Comparison of ENCODE assay signal across 24 cellular contexts in the genomic region with DNA sequence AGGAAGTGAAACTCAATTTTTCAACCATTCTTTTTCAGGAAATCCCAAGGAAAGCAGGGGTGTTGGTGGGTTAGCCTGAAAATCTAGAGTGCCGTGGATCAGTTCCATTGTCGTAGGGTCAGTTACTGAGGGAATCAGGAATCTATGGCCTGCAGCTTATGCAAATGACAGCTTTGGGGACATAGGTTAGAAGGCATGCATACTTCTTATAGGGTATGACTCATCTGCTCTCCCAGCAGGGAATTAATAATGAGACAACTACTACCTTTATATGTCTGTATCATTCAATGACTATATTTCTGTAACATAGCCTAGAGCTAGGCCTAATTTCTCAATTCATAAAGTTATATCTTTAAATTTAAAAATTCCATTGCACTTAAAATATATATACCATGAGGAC. TPM values are rescaled to one million over a fixed set of nuclear protein-coding genes. Genes with fewer than 3 reads are reported as not detected.
DNase-seq lines count a peak whose midpoint lies in the region; ATAC-seq, FAIRE-seq and TF ChIP-seq lines count a peak whose summit lies in the region.
"Had no signal": no experiment of that assay in that cellular context is flagged by ENCODE, and none has a peak within 500 bp of the region (broad histone marks: within the 10 kb centered on the region; RNA-seq: fewer than 3 reads in every experiment).

No MANE protein-coding gene starts in this region.

- H3K9me2 ChIP-seq in GM23338 (ENCODE audit: insufficient read depth): no peaks in the 10 kb centered on the region

- 94 to 98% methylated on average over 2 of the region's 2 CpGs for WGBS in lower leg skin, 2 donors

- no peaks in the 10 kb centered on the region for H3K79me2 ChIP-seq in GM23338 (replicated peaks; ENCODE audit: insufficient read depth)

- H3K4me3 ChIP-seq in GM23338: no peak overlapping the region
- H3K4me3 ChIP-seq in NT2/D1 (ENCODE audit: insufficient read length, low read depth): no peak overlapping the region
- H3K4me3 ChIP-seq in bronchial epithelial cell (ENCODE audit: low read depth, low read length): no peak overlapping the region
- H3K4me3 ChIP-seq in lower leg skin (ENCODE audit: low read depth, poor library complexity, severe bottlenecking): no peak overlapping the region
- H3K4me3 ChIP-seq: GM23248 had no signal

- no peak overlapping the region for H3K4me2 ChIP-seq in GM23338

- no peaks in the 10 kb centered on the region for H4K20me1 ChIP-seq in GM23338 (replicated peaks; ENCODE audit: insufficient read depth)

- DNase-seq in GM23338 (ENCODE audit: low spot score) (peak; percentile 2), NT2/D1 (ENCODE audit: low read depth, low spot score) (peak; percentile 16), bronchial epithelial cell (ENCODE audit: low read depth) (peak; percentile 1), HCEC 1CT (no peak), lower leg skin (ENCODE audit: low spot score in 2 of 2) (no peak), cortex of kidney (lab: John Stamatoyannopoulos, UW) (no peak)
- DNase-seq in stimulated activated naive B cell treated with anti-CD40 and anti-IgM and Interleukin-4, amounts not matched to agents 10 μg/mL and 1 μg/mL and 100 μg/mL, for 72 hours: no peak
- DNase-seq: ACHN; CD4-positive, alpha-beta T cell; DND-41; EL; GM23248; HFFc6; KBM-7 had no signal

- H3K27ac Mint-ChIP-seq in GM23338: no peak overlapping the region
- H3K27ac Mint-ChIP-seq in stimulated activated naive B cell treated with anti-CD40 and anti-IgM and Interleukin-4, amounts not matched to agents 10 μg/mL and 1 μg/mL and 100 μg/mL, for 72 hours: no peak overlapping the region
- H3K27ac Mint-ChIP-seq: CD4-positive, alpha-beta T cell; HFFc6; IgD-negative memory B cell had no signal

- H3K27me3 Mint-ChIP-seq in GM23338 (ENCODE audit: insufficient read depth, low read depth, poor library complexity): no peaks in the 10 kb centered on the region
- H3K27me3 Mint-ChIP-seq in stimulated activated naive B cell treated with anti-CD40 and anti-IgM and Interleukin-4, amounts not matched to agents 10 μg/mL and 1 μg/mL and 100 μg/mL, for 72 hours: no peaks in the 10 kb centered on the region
- H3K27me3 Mint-ChIP-seq: CD4-positive, alpha-beta T cell; IgD-negative memory B cell had no signal

- ATAC-seq in GM23338: no peak
- peak; percentile 31 to 57 for ATAC-seq in stimulated activated naive B cell treated with anti-CD40 and anti-IgM and Interleukin-4, amounts not matched to agents 10 μg/mL and 1 μg/mL and 100 μg/mL, for 72 hours (replicated peaks)
- ATAC-seq: HCT116, HepG2 had no signal

- H3K4me1 ChIP-seq in GM23338 (ENCODE audit: insufficient read depth) (no peaks in the 10 kb centered on the region), NT2/D1 (ENCODE audit: insufficient read depth, insufficient read length) (no peaks in the 10 kb centered on the region)

- no peak overlapping the region for H3K27ac ChIP-seq in GM23338 (ENCODE audit: low read depth)
- H3K27ac ChIP-seq: C4-2B, GM23248 had no signal

- H3K36me3 ChIP-seq in GM23338 (ENCODE audit: insufficient read depth) (peaks cover 4% of the 10 kb centered on the region), NT2/D1 (ENCODE audit: insufficient read depth, insufficient read length, low read length) (peaks cover 39% of the 10 kb centered on the region), bronchial epithelial cell (ENCODE audit: control insufficient read depth, insufficient read depth, low read length) (no peaks in the 10 kb centered on the region)

- H3K4me1 Mint-ChIP-seq in GM23338: no peaks in the 10 kb centered on the region
- H3K4me1 Mint-ChIP-seq in stimulated activated naive B cell treated with anti-CD40 and anti-IgM and Interleukin-4, amounts not matched to agents 10 μg/mL and 1 μg/mL and 100 μg/mL, for 72 hours: no peaks in the 10 kb centered on the region

- H3K9me3 Mint-ChIP-seq in GM23338: peaks cover 43% of the 10 kb centered on the region
- peaks cover 11 to 34% of the 10 kb centered on the region in 2 donors for H3K9me3 Mint-ChIP-seq in stimulated activated naive B cell treated with anti-CD40 and anti-IgM and Interleukin-4, amounts not matched to agents 10 μg/mL and 1 μg/mL and 100 μg/mL, for 72 hours

- peaks cover 62% of the 10 kb centered on the region for H3K9me3 ChIP-seq in NT2/D1 (ENCODE audit: insufficient read depth, low read length)

- no peak for TF ChIP-seq CTCF in GM23338 (conservative IDR thresholded peaks at IDR 0.05; ENCODE audit: low read depth in 2 of 2)
- TF ChIP-seq CTCF in bronchial epithelial cell (IDR thresholded peaks at IDR 0.05; ENCODE audit: insufficient read depth, low read length, severe bottlenecking): no peak
- TF ChIP-seq CTCF in lower leg skin (IDR thresholded peaks at IDR 0.05): no peak

- no peak overlapping the region for H2AFZ ChIP-seq in GM23338
- H2AFZ ChIP-seq: GM23248 had no signal

- no peaks in the 10 kb centered on the region for H3F3A ChIP-seq in GM23338 (replicated peaks; ENCODE audit: low read depth)

- FAIRE-seq in bronchial epithelial cell (lab: Jason Lieb, UNC): no peak
- FAIRE-seq: A204.1, G401.6, GM12891, GM19239, H54, HepG2, HTR-8/SVneo had no signal

- peaks cover 59% of the 10 kb centered on the region for H3K36me3 Mint-ChIP-seq in GM23338 (ENCODE audit: low read depth)
- H3K36me3 Mint-ChIP-seq in stimulated activated naive B cell treated with anti-CD40 and anti-IgM and Interleukin-4, amounts not matched to agents 10 μg/mL and 1 μg/mL and 100 μg/mL, for 72 hours: peaks cover 48 to 68% of the 10 kb centered on the region in 2 donors

- TF ChIP-seq POLR2A in lower leg skin (IDR thresholded peaks at IDR 0.05): no peak

- no peak overlapping the region for H3K4me3 Mint-ChIP-seq in GM23338
- no peak overlapping the region for H3K4me3 Mint-ChIP-seq in stimulated activated naive B cell treated with anti-CD40 and anti-IgM and Interleukin-4, amounts not matched to agents 10 μg/mL and 1 μg/mL and 100 μg/mL, for 72 hours
- H3K4me3 Mint-ChIP-seq: CD4-positive, alpha-beta T cell; HFFc6; IgD-negative memory B cell had no signal

- H3K27me3 ChIP-seq in GM23338 (ENCODE audit: insufficient read depth): no peaks in the 10 kb centered on the region
- no peaks in the 10 kb centered on the region for H3K27me3 ChIP-seq in NT2/D1 (ENCODE audit: insufficient read depth, insufficient read length)
- no peaks in the 10 kb centered on the region for H3K27me3 ChIP-seq in bronchial epithelial cell (ENCODE audit: control insufficient read depth, insufficient read depth, low read length)

- intact Hi-C loops in lower leg skin (cut with DNase I; ENCODE audit: low total_unique reads): no loop called here

- H3K9ac ChIP-seq in NT2/D1 (ENCODE audit: insufficient read length, low read depth): no peak overlapping the region
- H3K9ac ChIP-seq: GM23248 had no signal

TF ChIP-seq in GM23338, 12 proteins besides CTCF, POLR2A, EP300 and RAD21 (continues in another document):
- TF ChIP-seq ZNF331 (CRISPR knock-in tag; IDR thresholded peaks at IDR 0.05; ENCODE audit: low read depth) (no peak), NANOG (IDR thresholded peaks at IDR 0.05; ENCODE audit: borderline replicate concordance) (no peak), EZH2phosphoT487 (IDR thresholded peaks at IDR 0.05; ENCODE audit: unreplicated experiment) (no peak), EZH2 (IDR thresholded peaks at IDR 0.05; ENCODE audit: low read depth, unreplicated experiment) (no peak), STAT1 (IDR thresholded peaks at IDR 0.05; ENCODE audit: unreplicated experiment) (no peak), CREB1 (CRISPR knock-in tag; IDR thresholded peaks at IDR 0.05; ENCODE audit: low read depth) (no peak)
- TF ChIP-seq, protein P1, sequence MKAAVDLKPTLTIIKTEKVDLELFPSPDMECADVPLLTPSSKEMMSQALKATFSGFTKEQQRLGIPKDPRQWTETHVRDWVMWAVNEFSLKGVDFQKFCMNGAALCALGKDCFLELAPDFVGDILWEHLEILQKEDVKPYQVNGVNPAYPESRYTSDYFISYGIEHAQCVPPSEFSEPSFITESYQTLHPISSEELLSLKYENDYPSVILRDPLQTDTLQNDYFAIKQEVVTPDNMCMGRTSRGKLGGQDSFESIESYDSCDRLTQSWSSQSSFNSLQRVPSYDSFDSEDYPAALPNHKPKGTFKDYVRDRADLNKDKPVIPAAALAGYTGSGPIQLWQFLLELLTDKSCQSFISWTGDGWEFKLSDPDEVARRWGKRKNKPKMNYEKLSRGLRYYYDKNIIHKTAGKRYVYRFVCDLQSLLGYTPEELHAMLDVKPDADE (IDR thresholded peaks at IDR 0.05): no peak

RNA-seq across cellular contexts. Expression of a gene that starts 36.6 kb away (rescaled TPM):
- 6.3 and 6.4 TPM in 2 replicates for total RNA-seq in GM23338 (2014; rRNA removed; shearing (Covaris generic))
- 1.1 and 2.0 TPM in 2 replicates for polyA plus RNA-seq in GM23338 (2016; fragmentation: Nextera tagmentation; extraction: Ambion mirVana)
- 2.3 and 2.4 TPM in 2 replicates for total RNA-seq in bronchial epithelial cell
- total RNA-seq in lower leg skin: 10 to 100 TPM in 2 of 4 donors, 1 to 10 TPM in 2; 4.6 to 12.9 (median 7.7) TPM

Comparison
In these comparisons a context has a peak if more than half of its experiments do, and no peak if none do; other contexts are left out.
1. DNase-seq: peak in GM23338 (single experiment), NT2/D1 (single experiment) and bronchial epithelial cell (single experiment); none in stimulated activated naive B cell treated with anti-CD40 and anti-IgM and Interleukin-4, amounts not matched to agents 10 μg/mL and 1 μg/mL and 100 μg/mL, for 72 hours (single experiment), HCEC 1CT (single experiment), lower leg skin (0 of 2) and cortex of kidney (single experiment).